17 cellular contexts compared by ENCODE assay signal in the genomic region with DNA sequence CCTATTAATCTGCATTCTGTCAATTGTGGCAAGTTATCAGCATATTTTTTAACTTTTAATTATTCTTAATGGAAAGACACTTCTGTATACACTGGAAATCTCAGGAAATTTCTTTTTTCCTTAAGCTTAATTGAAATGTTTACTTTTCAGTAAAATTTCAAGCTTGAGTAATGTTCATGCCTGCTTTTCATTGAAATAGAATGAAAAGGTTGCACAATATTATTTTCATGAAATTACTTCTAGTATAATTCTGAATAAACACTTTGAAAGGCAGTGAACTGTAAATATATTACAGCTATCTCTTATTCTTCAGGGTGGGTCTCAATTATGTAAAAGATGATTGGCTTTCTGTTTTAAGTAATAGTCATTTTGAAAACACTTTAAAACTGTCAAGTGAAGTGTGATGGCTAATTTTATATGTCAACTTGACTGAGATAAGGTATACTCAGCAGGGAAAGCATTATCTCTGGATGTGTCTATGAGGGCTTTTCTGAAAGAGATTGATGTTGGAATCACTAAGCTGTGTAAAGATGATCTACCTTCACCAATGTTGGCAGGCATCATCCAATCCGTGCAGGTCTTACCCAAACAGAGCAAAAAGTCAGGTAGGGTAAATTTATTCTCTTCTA. TPM values are rescaled to one million over a fixed set of nuclear protein-coding genes. Genes with fewer than 3 reads are reported as not detected.
DNase-seq lines count a peak whose midpoint lies in the region; ATAC-seq and TF ChIP-seq lines count a peak whose summit lies in the region.
"Had no signal": no experiment of that assay in that cellular context is flagged by ENCODE, and none has a peak within 500 bp of the region (broad histone marks: within the 10 kb centered on the region; RNA-seq: fewer than 3 reads in every experiment).

No MANE protein-coding gene starts in this region.

- DNase-seq in Right ventricle myocardium inferior (ENCODE audit: missing footprints): no peak
- no peak for DNase-seq in right atrium auricular region (ENCODE audit: low spot score)
- no peak for DNase-seq in activated CD4-positive, alpha-beta memory T cell treated with anti-CD3 and anti-CD28 coated beads, Interleukin-2, amount 10 ng/mL, durations not matched to agents 7 days and 5 days
- DNase-seq in left ventricle myocardium inferior: no peak
- no peak for DNase-seq in NCI-H1694 treated with DMSO at 0.1 percent for 48 hours (lab: John Stamatoyannopoulos, UW)
- DNase-seq in neural progenitor cell (ENCODE audit: low spot score): no peak
- DNase-seq: glutamatergic neuron; NCI-H2081; NCI-H774; posterior cingulate gyrus; stimulated activated CD4-positive, alpha-beta T cell treated with anti-CD3 and anti-CD28 coated beads, Interleukin-15, amount 100 ng/mL, for 24 hours had no signal

- peak overlapping the region in 1 of 2 donors; percentile 55 for H3K27ac ChIP-seq in right atrium auricular region
- peak overlapping the region; percentile 66 for H3K27ac ChIP-seq in left ventricle myocardium inferior (replicated peaks)
- H3K27ac ChIP-seq in thymus (ENCODE audit: low read depth): peak overlapping the region; percentile 12
- H3K27ac ChIP-seq in neural progenitor cell: no peak overlapping the region
- H3K27ac ChIP-seq: cardiac muscle cell, thoracic aorta had no signal

- H4K20me1 ChIP-seq in neural progenitor cell (ENCODE audit: low read depth): no peaks in the 10 kb centered on the region

- ATAC-seq in Right ventricle myocardium inferior (peak; percentile 50), HG03095 (IDR thresholded peaks at IDR 0.05; ENCODE audit: unreplicated experiment) (no peak)
- ATAC-seq: GM12878 had no signal

- no peak overlapping the region for H3K4me2 ChIP-seq in neural progenitor cell

- H3K9me3 ChIP-seq in right atrium auricular region (peaks cover 0 to 20% of the 10 kb centered on the region in 2 donors), left ventricle myocardium inferior (replicated peaks) (peaks cover 41% of the 10 kb centered on the region), thymus (ENCODE audit: control insufficient read depth) (no peaks in the 10 kb centered on the region), neural progenitor cell (ENCODE audit: low read depth) (no peaks in the 10 kb centered on the region)
- H3K9me3 ChIP-seq: thoracic aorta had no signal

- H3K79me2 ChIP-seq in neural progenitor cell (ENCODE audit: low read depth): no peaks in the 10 kb centered on the region

- WGBS in thymus: 90% methylated on average over 1 of the region's 1 CpG

- H3K4me1 Mint-ChIP-seq in activated CD4-positive, alpha-beta memory T cell treated with anti-CD3 and anti-CD28 coated beads, Interleukin-2, amount 10 ng/mL, durations not matched to agents 7 days and 5 days: peaks cover 81% of the 10 kb centered on the region
- no peaks in the 10 kb centered on the region for H3K4me1 Mint-ChIP-seq in neural progenitor cell

- H3K27me3 Mint-ChIP-seq in activated CD4-positive, alpha-beta memory T cell treated with anti-CD3 and anti-CD28 coated beads, Interleukin-2, amount 10 ng/mL, durations not matched to agents 7 days and 5 days: no peaks in the 10 kb centered on the region
- no peaks in the 10 kb centered on the region for H3K27me3 Mint-ChIP-seq in neural progenitor cell (ENCODE audit: insufficient read depth, low read depth)

- H3K36me3 ChIP-seq in right atrium auricular region (peaks cover 15% of the 10 kb centered on the region), left ventricle myocardium inferior (peaks cover 12% of the 10 kb centered on the region), thymus (ENCODE audit: control insufficient read depth, insufficient read depth) (peaks cover 9% of the 10 kb centered on the region), neural progenitor cell (no peaks in the 10 kb centered on the region)
- H3K36me3 ChIP-seq: cardiac muscle cell had no signal

- no peak overlapping the region for H3K4me3 Mint-ChIP-seq in activated CD4-positive, alpha-beta memory T cell treated with anti-CD3 and anti-CD28 coated beads, Interleukin-2, amount 10 ng/mL, durations not matched to agents 7 days and 5 days
- H3K4me3 Mint-ChIP-seq in neural progenitor cell: no peak overlapping the region

- CTCF ChIA-PET in activated CD4-positive, alpha-beta memory T cell treated with anti-CD3 and anti-CD28 coated beads, Interleukin-2, amount 10 ng/mL, durations not matched to agents 7 days and 5 days (lab: Charles Lee): interaction anchor here (1.0 to 2.4 kb wide), 5 partner anchors 8 to 65 kb away, joined by 3 to 16 read pairs (median 6); no protein-coding TSS in a partner anchor

- H3K27me3 ChIP-seq in right atrium auricular region (no peaks in the 10 kb centered on the region), left ventricle myocardium inferior (ENCODE audit: low read depth) (no peaks in the 10 kb centered on the region), thymus (ENCODE audit: control insufficient read depth, insufficient read depth) (no peaks in the 10 kb centered on the region), neural progenitor cell (no peaks in the 10 kb centered on the region)
- H3K27me3 ChIP-seq: cardiac muscle cell had no signal

- intact Hi-C loops in Right ventricle myocardium inferior (cut with DNase I) (no loop called here), left ventricle myocardium inferior (cut with micrococcal nuclease) (no loop called here)

- no peaks in the 10 kb centered on the region for H3F3A ChIP-seq in neural progenitor cell (ENCODE audit: low read depth)

- no peak for TF ChIP-seq CTCF in right atrium auricular region (IDR thresholded peaks at IDR 0.05)
- no peak for TF ChIP-seq CTCF in left ventricle myocardium inferior (IDR thresholded peaks at IDR 0.05; ENCODE audit: borderline replicate concordance)
- no peak for TF ChIP-seq CTCF in neural progenitor cell (IDR thresholded peaks at IDR 0.05)

- POLR2A ChIA-PET in activated CD4-positive, alpha-beta memory T cell treated with anti-CD3 and anti-CD28 coated beads, Interleukin-2, amount 10 ng/mL, durations not matched to agents 7 days and 5 days (lab: Charles Lee): interaction anchor here (0.9 to 3.9 kb wide), 17 partner anchors 10 to 84 kb away, joined by 3 to 26 read pairs (median 5); a partner anchor contains a TSS

- no peak overlapping the region for H2AFZ ChIP-seq in neural progenitor cell (replicated peaks)

- H3K4me1 ChIP-seq in right atrium auricular region (peaks cover 0 to 26% of the 10 kb centered on the region in 2 donors), left ventricle myocardium inferior (peaks cover 26% of the 10 kb centered on the region), thymus (ENCODE audit: control insufficient read depth, insufficient read depth, low read length) (peaks cover 9% of the 10 kb centered on the region), neural progenitor cell (no peaks in the 10 kb centered on the region)

- H3K9ac ChIP-seq in neural progenitor cell: no peak overlapping the region

- H3K4me3 ChIP-seq in right atrium auricular region: no peak overlapping the region
- H3K4me3 ChIP-seq in left ventricle myocardium inferior: no peak overlapping the region
- no peak overlapping the region for H3K4me3 ChIP-seq in thymus (ENCODE audit: low read length)
- H3K4me3 ChIP-seq in neural progenitor cell: no peak overlapping the region
- H3K4me3 ChIP-seq: cardiac muscle cell, GM12878, thoracic aorta had no signal

- H3K9me3 Mint-ChIP-seq in activated CD4-positive, alpha-beta memory T cell treated with anti-CD3 and anti-CD28 coated beads, Interleukin-2, amount 10 ng/mL, durations not matched to agents 7 days and 5 days: peaks cover 3% of the 10 kb centered on the region
- peaks cover 9% of the 10 kb centered on the region for H3K9me3 Mint-ChIP-seq in neural progenitor cell

- H3K27ac Mint-ChIP-seq in activated CD4-positive, alpha-beta memory T cell treated with anti-CD3 and anti-CD28 coated beads, Interleukin-2, amount 10 ng/mL, durations not matched to agents 7 days and 5 days: peak overlapping the region; percentile 46
- no peak overlapping the region for H3K27ac Mint-ChIP-seq in neural progenitor cell

- peaks cover 58% of the 10 kb centered on the region for H3K36me3 Mint-ChIP-seq in activated CD4-positive, alpha-beta memory T cell treated with anti-CD3 and anti-CD28 coated beads, Interleukin-2, amount 10 ng/mL, durations not matched to agents 7 days and 5 days (ENCODE audit: low read depth)
- peaks cover 22% of the 10 kb centered on the region for H3K36me3 Mint-ChIP-seq in neural progenitor cell

RNA-seq across cellular contexts. Expression of a gene that starts 29.9 kb away (rescaled TPM):
- total RNA-seq in Right ventricle myocardium inferior (3.0 TPM), right atrium auricular region (1 to 10 TPM; 6.5 to 6.9 TPM), left ventricle myocardium inferior (3.3 TPM), neural progenitor cell (ENCODE audit: low replicate concordance) (10.3 and 18.7 TPM in 2 replicates)
- 100 to 1,000 TPM; 446 to 449 TPM for total RNA-seq in activated CD4-positive, alpha-beta memory T cell treated with anti-CD3 and anti-CD28 coated beads, Interleukin-2, amount 10 ng/mL, durations not matched to agents 7 days and 5 days
- 93.0 TPM for polyA plus RNA-seq in thymus

RNA-seq across cellular contexts. Expression of a gene that starts 33.5 kb away (rescaled TPM):
- total RNA-seq in Right ventricle myocardium inferior (0.76 TPM), right atrium auricular region (not detected), left ventricle myocardium inferior (not detected), neural progenitor cell (ENCODE audit: low replicate concordance) (not detected in 2 replicates)
- 10 to 100 TPM; 13.5 to 15.4 TPM for total RNA-seq in activated CD4-positive, alpha-beta memory T cell treated with anti-CD3 and anti-CD28 coated beads, Interleukin-2, amount 10 ng/mL, durations not matched to agents 7 days and 5 days
- polyA plus RNA-seq in thymus: 11.2 TPM
- total RNA-seq: cardiac muscle cell, kidney epithelial cell had no signal
- polyA plus RNA-seq: cardiac muscle cell had no signal

Comparison
In these comparisons a context has a peak if more than half of its experiments do, and no peak if none do; other contexts are left out.
1. RNA of a gene that starts 29.9 kb away (total RNA-seq): 446 to 449 TPM in activated CD4-positive, alpha-beta memory T cell treated with anti-CD3 and anti-CD28 coated beads, Interleukin-2, amount 10 ng/mL, durations not matched to agents 7 days and 5 days; 10.3 to 18.7 TPM in neural progenitor cell, 6.5 to 6.9 TPM in right atrium auricular region, 3.3 TPM in left ventricle myocardium inferior (single experiment) and 3.0 TPM in Right ventricle myocardium inferior (single experiment); every median in the first group is over 10 times any median in the second.